Comparison of ENCODE assay signal across 8 cellular contexts in the genomic region with DNA sequence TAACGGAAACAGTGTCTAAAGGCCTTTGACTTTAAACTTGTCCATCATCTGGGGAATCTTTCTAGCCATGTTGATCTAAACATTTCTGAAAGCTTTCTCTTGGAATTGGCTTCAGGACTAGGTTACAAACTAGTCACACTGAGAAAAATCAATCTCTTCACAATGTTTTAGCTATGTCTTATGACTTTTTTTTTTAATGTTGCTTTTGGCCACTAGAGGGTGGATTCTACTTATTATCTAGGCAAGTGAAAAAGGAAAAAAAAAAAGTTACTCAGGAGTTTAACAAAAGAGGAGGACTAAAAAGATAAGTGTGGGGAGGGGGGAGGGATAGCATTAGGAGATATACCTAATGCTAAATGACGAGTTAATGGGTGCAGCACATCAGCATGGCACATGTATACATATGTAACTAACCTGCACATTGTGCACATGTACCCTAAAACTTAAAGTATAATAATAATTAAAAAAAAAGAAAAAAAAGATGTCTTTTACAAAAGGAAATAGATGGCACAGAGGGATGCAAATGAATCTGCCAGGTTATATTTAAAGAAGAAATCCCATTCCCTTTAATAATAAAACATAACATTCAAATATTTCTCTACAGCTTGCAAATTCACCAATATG.
DNase-seq lines count a peak whose midpoint lies in the region; ATAC-seq and TF ChIP-seq lines count a peak whose summit lies in the region.

No MANE protein-coding gene starts in this region.

- H2BK15ac ChIP-seq in neuronal stem cell (ENCODE audit: low read length) = no peak overlapping the region

- H3K4me2 ChIP-seq in DOHH2 (ENCODE audit: low read length) = no peak overlapping the region
- H3K4me2 ChIP-seq in neuronal stem cell (ENCODE audit: insufficient read depth, low read length, poor library complexity, severe bottlenecking) = no peak overlapping the region

- no peak overlapping the region for H3K23ac ChIP-seq in neuronal stem cell (ENCODE audit: low read depth, low read length, poor library complexity)

- H2BK120ac ChIP-seq in neuronal stem cell (ENCODE audit: low read depth, low read length) = no peak overlapping the region

- H3K9me3 ChIP-seq in DOHH2 (ENCODE audit: control insufficient read depth, insufficient read depth, low read length) (no peaks in the 10 kb centered on the region), adrenal gland (replicated peaks in 1 of 3) (no peaks in the 10 kb centered on the region), neuronal stem cell (replicated peaks in 1 of 2; ENCODE audit: control insufficient read depth in 2 of 2, insufficient read depth in 1 of 2, low read depth in 1 of 2, low read length in 2 of 2) (no peaks in the 10 kb centered on the region)

- H2BK12ac ChIP-seq in neuronal stem cell (ENCODE audit: low read length) = no peak overlapping the region

- no peak overlapping the region for H3K14ac ChIP-seq in neuronal stem cell (ENCODE audit: low read length)

- no peak overlapping the region for H2BK5ac ChIP-seq in neuronal stem cell (ENCODE audit: low read length)

- DNase-seq in M059J (ENCODE audit: low read depth) (peak; percentile 68), adrenal gland (no peak), kidney epithelial cell (ENCODE audit: low read depth) (no peak), foreskin melanocyte (no peak), neuronal stem cell (ENCODE audit: low spot score) (no peak)

- H3K4me3 ChIP-seq in DOHH2 (ENCODE audit: low read length) (no peak overlapping the region), adrenal gland (no peak overlapping the region), kidney epithelial cell (ENCODE audit: low read depth, low read length) (no peak overlapping the region), neuronal stem cell (ENCODE audit: low read length in 2 of 2) (no peak overlapping the region)

- no peak overlapping the region for H3K9ac ChIP-seq in neuronal stem cell (ENCODE audit: low read depth, low read length, poor library complexity)

- no peaks in the 10 kb centered on the region for H3K9me2 ChIP-seq in DOHH2 (replicated peaks; ENCODE audit: control insufficient read depth, low read length)

- no peak overlapping the region for H4K91ac ChIP-seq in neuronal stem cell (ENCODE audit: low read depth, low read length, poor library complexity)

- no peak overlapping the region for H2AK5ac ChIP-seq in neuronal stem cell (ENCODE audit: low read depth, low read length)

- no peak for TF ChIP-seq POLR2A in adrenal gland (IDR thresholded peaks at IDR 0.05)

- no peaks in the 10 kb centered on the region for H3F3A ChIP-seq in DOHH2 (ENCODE audit: control insufficient read depth, insufficient read depth)

- H4K8ac ChIP-seq in neuronal stem cell (ENCODE audit: low read depth, low read length) = no peak overlapping the region

- no peak overlapping the region for H3K18ac ChIP-seq in neuronal stem cell (ENCODE audit: low read length)

- TF ChIP-seq CTCF in DOHH2 (IDR thresholded peaks at IDR 0.05; ENCODE audit: low read depth, low read length, poor library complexity, severe bottlenecking) (peak; percentile 57), adrenal gland (IDR thresholded peaks at IDR 0.05) (peak; percentile 43 to 74 (median 58)), kidney epithelial cell (IDR thresholded peaks at IDR 0.05; ENCODE audit: insufficient read depth, low read length, poor library complexity, severe bottlenecking) (peak; percentile 41)

- intact Hi-C loops in adrenal gland (cut with DNase I) = loop anchor here in 1 of 2 donors (5.0 kb wide), 1 partner anchor 156 kb away; no protein-coding TSS in a partner anchor

- no peaks in the 10 kb centered on the region for H4K20me1 ChIP-seq in DOHH2 (ENCODE audit: control insufficient read depth, insufficient read depth, low read depth, low read length)

- H3K79me1 ChIP-seq in neuronal stem cell (ENCODE audit: low read depth, low read length) = no peaks in the 10 kb centered on the region

- H3K27ac ChIP-seq in DOHH2 (ENCODE audit: low read depth, low read length) (no peak overlapping the region), adrenal gland (peak overlapping the region in 3 of 5 donors; percentile 15 to 42 (median 17)), neuronal stem cell (replicated peaks; ENCODE audit: low read length) (no peak overlapping the region)

- no peaks in the 10 kb centered on the region for H3K79me2 ChIP-seq in DOHH2 (ENCODE audit: control insufficient read depth, low read length)

- H3K36me3 ChIP-seq in DOHH2 (ENCODE audit: control insufficient read depth, low read length) (no peaks in the 10 kb centered on the region), adrenal gland (replicated peaks in 1 of 2) (no peaks in the 10 kb centered on the region), kidney epithelial cell (ENCODE audit: control insufficient read depth, insufficient read depth, low read length) (no peaks in the 10 kb centered on the region), neuronal stem cell (replicated peaks in 1 of 2; ENCODE audit: control insufficient read depth in 2 of 2, insufficient read depth in 2 of 2, low read length in 2 of 2) (no peaks in the 10 kb centered on the region)

- 8 to 16% (median 14%) methylated on average over 2 of the region's 2 CpGs for WGBS in adrenal gland, 4 donors
- WGBS in neuronal stem cell (ENCODE audit: extremely low coverage in 2 of 2, insufficient read length in 2 of 2, insufficient replicate concordance in 1 of 2), 2 donors = no CpG with 5 or more reads among the region's 2 CpGs

- no peak overlapping the region for H3K4ac ChIP-seq in neuronal stem cell (ENCODE audit: low read length)

- H2AFZ ChIP-seq in neuronal stem cell (ENCODE audit: low read length) = no peak overlapping the region

- no peak for ATAC-seq in GM21717 (IDR thresholded peaks at IDR 0.05; ENCODE audit: unreplicated experiment)
- no peak for ATAC-seq in HG02973 (IDR thresholded peaks at IDR 0.05; ENCODE audit: unreplicated experiment)

- no peaks in the 10 kb centered on the region; the same call in none of the 2 replicates for H3K27me3 ChIP-seq in DOHH2 (ENCODE audit: control insufficient read depth, low read length)
- no peaks in the 10 kb centered on the region for H3K27me3 ChIP-seq in adrenal gland
- H3K27me3 ChIP-seq in kidney epithelial cell (ENCODE audit: control insufficient read depth, insufficient read depth, low read length) = no peaks in the 10 kb centered on the region
- no peaks in the 10 kb centered on the region for H3K27me3 ChIP-seq in neuronal stem cell (ENCODE audit: control insufficient read depth in 3 of 3, insufficient read depth in 3 of 3, low read depth in 1 of 3, low read length in 3 of 3)

- H3K4me1 ChIP-seq in DOHH2 (ENCODE audit: control insufficient read depth, low read length) (no peaks in the 10 kb centered on the region), adrenal gland (replicated peaks in 1 of 2) (peaks cover 4 to 10% of the 10 kb centered on the region in 2 donors), neuronal stem cell (ENCODE audit: control insufficient read depth in 2 of 2, insufficient read depth in 1 of 2, low read depth in 1 of 2, low read length in 2 of 2) (no peaks in the 10 kb centered on the region)

Comparison
In these comparisons a context has a peak if more than half of its experiments do, and no peak if none do; other contexts are left out.
1. H3K27ac ChIP-seq: peak in adrenal gland (3 of 5); none in DOHH2 (single experiment) and neuronal stem cell (single experiment).
2. Peak in every context shown above with its lines, with median percentiles within 50 percentile points of each other: CTCF ChIP-seq.